25 cellular contexts compared by ENCODE assay signal in genomic region chr6:142781124-142781523, GRCh38.
DNase-seq lines count a peak whose midpoint lies in the region; ATAC-seq, FAIRE-seq and TF ChIP-seq lines count a peak whose summit lies in the region.
"Had no signal": no experiment of that assay in that cellular context is flagged by ENCODE, and none has a peak within 500 bp of the region (broad histone marks: within the 10 kb centered on the region; RNA-seq: fewer than 3 reads in every experiment).

No MANE protein-coding gene starts in this region.

- CTCF ChIA-PET in PC-9 (lab: Charles Lee) = no interaction called here

- TF ChIP-seq POLR2A in vagina (IDR thresholded peaks at IDR 0.05) = no peak

- intact Hi-C loops in PC-9 (cut with micrococcal nuclease; ENCODE audit: unreplicated experiment) (no loop called here), vagina (cut with DNase I) (no loop called here)

- POLR2A ChIA-PET in naive thymus-derived CD8-positive, alpha-beta T cell (lab: Charles Lee) = no interaction called here
- POLR2A ChIA-PET in PC-9 (lab: Charles Lee; ENCODE audit: unreplicated experiment) = no interaction called here

- H4K20me1 ChIP-seq in astrocyte (ENCODE audit: insufficient read depth, low read length) (no peaks in the 10 kb centered on the region), PC-9 (ENCODE audit: insufficient read depth) (no peaks in the 10 kb centered on the region)

- no peaks in the 10 kb centered on the region for H3K9me3 ChIP-seq in astrocyte (ENCODE audit: insufficient read depth, low read depth, low read length)
- no peaks in the 10 kb centered on the region for H3K9me3 ChIP-seq in PC-9 (ENCODE audit: insufficient read depth, low read depth)
- no peaks in the 10 kb centered on the region for H3K9me3 ChIP-seq in vagina
- H3K9me3 ChIP-seq: BLaER1, left lung, transverse colon had no signal

- H3K36me3 Mint-ChIP-seq in stimulated activated naive CD8-positive, alpha-beta T cell treated with anti-CD3 and anti-CD28 coated beads, Interleukin-15, Interleukin-2, amounts not matched to agents 100 ng/mL and 50 ng/mL, for 24 hours (ENCODE audit: low read depth) = peaks cover 41% of the 10 kb centered on the region
- peaks cover 6% of the 10 kb centered on the region for H3K36me3 Mint-ChIP-seq in astrocyte (ENCODE audit: low read depth, unreplicated experiment)
- peaks cover 0 to 39% (median 10%) of the 10 kb centered on the region in 3 donors for H3K36me3 Mint-ChIP-seq in naive thymus-derived CD8-positive, alpha-beta T cell

- peak overlapping the region; percentile 78 for H3K27ac Mint-ChIP-seq in stimulated activated naive CD8-positive, alpha-beta T cell treated with anti-CD3 and anti-CD28 coated beads, Interleukin-15, Interleukin-2, amounts not matched to agents 100 ng/mL and 50 ng/mL, for 24 hours
- H3K27ac Mint-ChIP-seq in astrocyte (ENCODE audit: unreplicated experiment) = peak overlapping the region; percentile 20
- peak overlapping the region in 6 of 10 donors; percentile 25 to 76 (median 58) for H3K27ac Mint-ChIP-seq in naive thymus-derived CD8-positive, alpha-beta T cell

- peaks cover 3% of the 10 kb centered on the region; the same call in 1 of the 2 replicates for H3K9me2 ChIP-seq in PC-9 (ENCODE audit: insufficient read depth)

- no peaks in the 10 kb centered on the region for H3K27me3 Mint-ChIP-seq in stimulated activated naive CD8-positive, alpha-beta T cell treated with anti-CD3 and anti-CD28 coated beads, Interleukin-15, Interleukin-2, amounts not matched to agents 100 ng/mL and 50 ng/mL, for 24 hours
- no peaks in the 10 kb centered on the region for H3K27me3 Mint-ChIP-seq in astrocyte (ENCODE audit: low read depth, unreplicated experiment)
- H3K27me3 Mint-ChIP-seq in naive thymus-derived CD8-positive, alpha-beta T cell = no peaks in the 10 kb centered on the region
- H3K27me3 Mint-ChIP-seq: stimulated activated naive CD8-positive, alpha-beta T cell treated with anti-CD3 and anti-CD28 coated beads, Interleukin-15, amount 100 ng/mL, for 72 hours had no signal

- no peak overlapping the region for H3K4me3 Mint-ChIP-seq in stimulated activated naive CD8-positive, alpha-beta T cell treated with anti-CD3 and anti-CD28 coated beads, Interleukin-15, Interleukin-2, amounts not matched to agents 100 ng/mL and 50 ng/mL, for 24 hours
- no peak overlapping the region for H3K4me3 Mint-ChIP-seq in astrocyte (ENCODE audit: unreplicated experiment)
- H3K4me3 Mint-ChIP-seq in naive thymus-derived CD8-positive, alpha-beta T cell = peak overlapping the region in 1 of 10 donors; percentile 55
- H3K4me3 Mint-ChIP-seq: stimulated activated naive CD8-positive, alpha-beta T cell treated with anti-CD3 and anti-CD28 coated beads, Interleukin-15, amount 100 ng/mL, for 72 hours had no signal

- H3K4me2 ChIP-seq in astrocyte (ENCODE audit: low read length) = no peak overlapping the region
- H3K4me2 ChIP-seq in PC-9 = no peak overlapping the region
- H3K4me2 ChIP-seq: BLaER1 had no signal

- no peaks in the 10 kb centered on the region for H3K9me3 Mint-ChIP-seq in stimulated activated naive CD8-positive, alpha-beta T cell treated with anti-CD3 and anti-CD28 coated beads, Interleukin-15, Interleukin-2, amounts not matched to agents 100 ng/mL and 50 ng/mL, for 24 hours
- no peaks in the 10 kb centered on the region for H3K9me3 Mint-ChIP-seq in astrocyte (ENCODE audit: unreplicated experiment)
- H3K9me3 Mint-ChIP-seq in naive thymus-derived CD8-positive, alpha-beta T cell = no peaks in the 10 kb centered on the region
- H3K9me3 Mint-ChIP-seq: stimulated activated naive CD8-positive, alpha-beta T cell treated with anti-CD3 and anti-CD28 coated beads, Interleukin-15, amount 100 ng/mL, for 72 hours had no signal

- H3K27me3 ChIP-seq in astrocyte (ENCODE audit: insufficient read depth, low read length) (no peaks in the 10 kb centered on the region), PC-9 (ENCODE audit: insufficient read depth, low read depth) (no peaks in the 10 kb centered on the region), vagina (no peaks in the 10 kb centered on the region)
- H3K27me3 ChIP-seq: BLaER1, left lung, transverse colon had no signal

- DNase-seq in stimulated activated naive CD8-positive, alpha-beta T cell treated with anti-CD3 and anti-CD28 coated beads, Interleukin-15, Interleukin-2, amounts not matched to agents 100 U/mL and 50 U/mL, for 24 hours = no peak
- DNase-seq in astrocyte (ENCODE audit: low read depth) (peak; percentile 18), PC-9 (no peak), vagina (ENCODE audit: extremely low spot score in 2 of 2) (no peak)
- no peak for DNase-seq in naive thymus-derived CD8-positive, alpha-beta T cell
- DNase-seq: activated CD4-positive, alpha-beta T cell treated with anti-CD3 and anti-CD28 coated beads, Interleukin-2, amount 50 U/mL, for 1 hour; activated gamma-delta T cell; amygdala; Calu3; Karpas-422; left lung; NCI-H1436; NCI-H2081 treated with DMSO at 0.1 percent for 48 hours; NCI-H226; NCI-H69; nucleus accumbens; SIG-M5; stimulated activated naive CD8-positive, alpha-beta T cell treated with anti-CD3 and anti-CD28 coated beads, Interleukin-15, amount 100 ng/mL, for 72 hours; T-helper 9 cell; transverse colon had no signal

- H3K79me2 ChIP-seq in astrocyte (ENCODE audit: insufficient read depth, low read length) (no peaks in the 10 kb centered on the region), PC-9 (ENCODE audit: low read depth) (no peaks in the 10 kb centered on the region)

- no peak for ATAC-seq in stimulated activated naive CD8-positive, alpha-beta T cell treated with anti-CD3 and anti-CD28 coated beads, Interleukin-15, Interleukin-2, amounts not matched to agents 100 U/mL and 50 U/mL, for 24 hours
- no peak for ATAC-seq in naive thymus-derived CD8-positive, alpha-beta T cell
- ATAC-seq in HG02610 (IDR thresholded peaks at IDR 0.05; ENCODE audit: unreplicated experiment) = no peak
- ATAC-seq: HCT116; left lung; stimulated activated naive CD8-positive, alpha-beta T cell treated with anti-CD3 and anti-CD28 coated beads, Interleukin-15, amount 100 ng/mL, for 72 hours had no signal

- H2AFZ ChIP-seq in astrocyte (ENCODE audit: low read depth, low read length) = no peak overlapping the region
- H2AFZ ChIP-seq in PC-9 = no peak overlapping the region

- H3K36me3 ChIP-seq in astrocyte (ENCODE audit: insufficient read depth, low read length) (peaks cover 3% of the 10 kb centered on the region), PC-9 (ENCODE audit: low read depth) (no peaks in the 10 kb centered on the region), vagina (no peaks in the 10 kb centered on the region)
- H3K36me3 ChIP-seq: left lung, transverse colon had no signal

- H3K4me1 Mint-ChIP-seq in stimulated activated naive CD8-positive, alpha-beta T cell treated with anti-CD3 and anti-CD28 coated beads, Interleukin-15, Interleukin-2, amounts not matched to agents 100 ng/mL and 50 ng/mL, for 24 hours (ENCODE audit: low read depth) = peaks cover 69% of the 10 kb centered on the region
- peaks cover 16% of the 10 kb centered on the region for H3K4me1 Mint-ChIP-seq in astrocyte (ENCODE audit: low read depth, unreplicated experiment)
- peaks cover 8 to 51% (median 36%) of the 10 kb centered on the region in 4 donors for H3K4me1 Mint-ChIP-seq in naive thymus-derived CD8-positive, alpha-beta T cell

- TF ChIP-seq CTCF in astrocyte (IDR thresholded peaks at IDR 0.05; ENCODE audit: insufficient read depth, low read depth, low read length) (no peak), PC-9 (conservative IDR thresholded peaks at IDR 0.05) (no peak), vagina (IDR thresholded peaks at IDR 0.05) (no peak)

- no TSS peak for BruUV-seq in PC-9 (replicated peaks; lab: Mats Ljungman, UMichigan)

- H3K27ac ChIP-seq in astrocyte (ENCODE audit: low read depth, low read length) (no peak overlapping the region), PC-9 (no peak overlapping the region), vagina (no peak overlapping the region)
- H3K27ac ChIP-seq: BLaER1, left lung, transverse colon had no signal

- no peaks in the 10 kb centered on the region for H3F3A ChIP-seq in PC-9 (ENCODE audit: insufficient read depth, low read depth)

- no peak overlapping the region for H3K9ac ChIP-seq in astrocyte (ENCODE audit: low read length)
- H3K9ac ChIP-seq: BLaER1 had no signal

- H3K4me3 ChIP-seq in astrocyte (ENCODE audit: insufficient read depth, low read depth, low read length) = no peak overlapping the region
- no peak overlapping the region for H3K4me3 ChIP-seq in PC-9
- H3K4me3 ChIP-seq in vagina = no peak overlapping the region
- H3K4me3 ChIP-seq: BLaER1, left lung, transverse colon had no signal

- no peak for FAIRE-seq in astrocyte (lab: Jason Lieb, UNC)
- FAIRE-seq: RCC 7860 had no signal

- H3K4me1 ChIP-seq in astrocyte (ENCODE audit: insufficient read depth, low read length) (peaks cover 7% of the 10 kb centered on the region), PC-9 (replicated peaks; ENCODE audit: insufficient read depth) (no peaks in the 10 kb centered on the region), vagina (no peaks in the 10 kb centered on the region)
- H3K4me1 ChIP-seq: BLaER1 had no signal

Comparison
In these comparisons a context has a peak if more than half of its experiments do, and no peak if none do; other contexts are left out.
1. H3K27ac Mint-ChIP-seq: peak in every context shown above with its lines; median percentile 78 in stimulated activated naive CD8-positive, alpha-beta T cell treated with anti-CD3 and anti-CD28 coated beads, Interleukin-15, Interleukin-2, amounts not matched to agents 100 ng/mL and 50 ng/mL, for 24 hours; 58 in naive thymus-derived CD8-positive, alpha-beta T cell; 20 in astrocyte.